34 cellular contexts compared by ENCODE assay signal in genomic region chr20:41696428-41696827, GRCh38.
A peak's percentile ranks its signal among the peaks of the same experiment; 100 is the strongest.
DNase-seq lines count a peak whose midpoint lies in the region; ATAC-seq and TF ChIP-seq lines count a peak whose summit lies in the region.
"Had no signal": no experiment of that assay in that cellular context is flagged by ENCODE, and none has a peak within 500 bp of the region (broad histone marks: within the 10 kb centered on the region; RNA-seq: fewer than 3 reads in every experiment).

No MANE protein-coding gene starts in this region.

- H3K27me3 ChIP-seq in mesenchymal stem cell (ENCODE audit: control insufficient read depth in 1 of 2, insufficient read depth in 1 of 2, low read length in 2 of 2) = peaks cover 0 to 9% of the 10 kb centered on the region in 2 experiments
- H3K27me3 ChIP-seq: pancreas, upper lobe of left lung had no signal

- TF ChIP-seq CTCF in cardiac fibroblast (IDR thresholded peaks at IDR 0.05; ENCODE audit: low read depth, low read length) = no peak
- TF ChIP-seq CTCF in mesothelial cell of epicardium (IDR thresholded peaks at IDR 0.05; ENCODE audit: unreplicated experiment) = no peak

- H3K79me1 ChIP-seq in mesenchymal stem cell (replicated peaks; ENCODE audit: low read length, poor library complexity, severe bottlenecking) = no peaks in the 10 kb centered on the region

- no peak overlapping the region for H2BK12ac ChIP-seq in mesenchymal stem cell (ENCODE audit: low read length in 2 of 2)

- no peak overlapping the region for H3K4ac ChIP-seq in mesenchymal stem cell (ENCODE audit: low read depth in 1 of 2, low read length in 2 of 2)

- H2AFZ ChIP-seq in mesenchymal stem cell (ENCODE audit: low read depth, low read length) = no peak overlapping the region
- H2AFZ ChIP-seq: PC-9 had no signal

- no peak overlapping the region for H3K4me2 ChIP-seq in mesenchymal stem cell (ENCODE audit: low read length, poor library complexity, severe bottlenecking)
- H3K4me2 ChIP-seq: PC-9 had no signal

- H3K27ac Mint-ChIP-seq in mesothelial cell of epicardium = no peak overlapping the region
- H3K27ac Mint-ChIP-seq: activated B cell treated with CpG ODN at 0.5 μM for 24 hours; activated naive CD8-positive, alpha-beta T cell; B cell; T-helper 2 cell treated with Interferon-gamma antibody and Interleukin-4, amounts not matched to agents 5 μg/mL and 100 μg/mL, for 36 hours had no signal

- H3K4me1 ChIP-seq in mesenchymal stem cell (ENCODE audit: control insufficient read depth, insufficient read depth, low read depth, low read length) = peaks cover 2% of the 10 kb centered on the region
- H3K4me1 ChIP-seq: pancreas had no signal

- H2AK5ac ChIP-seq in mesenchymal stem cell (ENCODE audit: low read length, severe bottlenecking) = no peak overlapping the region

- H3K9me3 Mint-ChIP-seq in mesothelial cell of epicardium = no peaks in the 10 kb centered on the region
- H3K9me3 Mint-ChIP-seq: activated B cell treated with CpG ODN at 0.5 μM for 24 hours; neural crest cell; T-helper 2 cell treated with Interferon-gamma antibody and Interleukin-4, amounts not matched to agents 5 μg/mL and 100 μg/mL, for 36 hours had no signal

- H3K4me3 ChIP-seq in cardiac fibroblast (replicated peaks in 1 of 2; ENCODE audit: low read depth in 2 of 2, low read length in 2 of 2) (no peak overlapping the region), mesenchymal stem cell (ENCODE audit: insufficient read depth in 1 of 2, low read depth in 1 of 2, low read length in 2 of 2) (peak overlapping the region in 1 of 2 experiments; percentile 5)
- H3K4me3 ChIP-seq: HAP-1, heart right ventricle, lower lobe of right lung, pancreas, PC-9, upper lobe of left lung had no signal

- H4K91ac ChIP-seq in mesenchymal stem cell (ENCODE audit: low read length) = no peak overlapping the region

- H2BK15ac ChIP-seq in mesenchymal stem cell (ENCODE audit: low read depth, poor library complexity, severe bottlenecking) = no peak overlapping the region

- no peak overlapping the region for H3K23ac ChIP-seq in mesenchymal stem cell (ENCODE audit: low read length in 2 of 2)

- H2BK120ac ChIP-seq in mesenchymal stem cell (ENCODE audit: low read depth, low read length) = no peak overlapping the region

- no peak overlapping the region for H3K4me3 Mint-ChIP-seq in mesothelial cell of epicardium
- H3K4me3 Mint-ChIP-seq: activated B cell treated with CpG ODN at 0.5 μM for 24 hours; activated naive CD8-positive, alpha-beta T cell; activated T-helper 17 cell treated with anti-CD3 and anti-CD28 coated beads, Interleukin-2, amount 50 U/mL, for 72 hours; B cell; neural crest cell; T-helper 2 cell treated with Interferon-gamma antibody and Interleukin-4, amounts not matched to agents 5 μg/mL and 100 μg/mL, for 36 hours had no signal

- H4K8ac ChIP-seq in mesenchymal stem cell (ENCODE audit: low read length) = no peak overlapping the region

- ATAC-seq in HG02798 (IDR thresholded peaks at IDR 0.05; ENCODE audit: poor library complexity, unreplicated experiment) = no peak
- ATAC-seq: activated T-helper 17 cell treated with anti-CD3 and anti-CD28 coated beads, Interleukin-2, amount 50 U/mL, for 72 hours; heart right ventricle; lower lobe of right lung; pancreas had no signal

- WGBS in mesenchymal stem cell = 87% methylated on average over 3 of the region's 3 CpGs

- H3K4me1 Mint-ChIP-seq in mesothelial cell of epicardium = peaks cover 8% of the 10 kb centered on the region

- H3K27ac ChIP-seq in mesenchymal stem cell (ENCODE audit: low read length, poor library complexity, severe bottlenecking) = no peak overlapping the region
- H3K27ac ChIP-seq: epithelial cell of prostate, heart right ventricle, lower lobe of right lung, pancreas, PC-9 had no signal

- H3K36me3 Mint-ChIP-seq in mesothelial cell of epicardium = no peaks in the 10 kb centered on the region
- H3K36me3 Mint-ChIP-seq: activated naive CD8-positive, alpha-beta T cell had no signal

- DNase-seq in CD1c-positive myeloid dendritic cell (ENCODE audit: extremely low spot score) = peak; percentile 38
- peak; percentile 22 for DNase-seq in MV-4-11 (lab: John Stamatoyannopoulos, UW)
- peak; percentile 8 to 23 for DNase-seq in cardiac fibroblast (ENCODE audit: low read depth in 2 of 2)
- peak; percentile 6 for DNase-seq in mesenchymal stem cell
- no peak for DNase-seq in mesothelial cell of epicardium (ENCODE audit: low spot score in 2 of 2, unreplicated experiment in 2 of 2)
- no peak for DNase-seq in activated naive CD4-positive, alpha-beta T cell treated with Interleukin-2 at 50 U/mL for 16 hours
- no peak for DNase-seq in cerebellar nuclear complex (lab: John Stamatoyannopoulos, UW)
- DNase-seq: activated B cell treated with CpG ODN at 0.5 μM for 24 hours; activated CD8-positive, alpha-beta memory T cell treated with anti-CD3 and anti-CD28 coated beads, Interleukin-2, amount 50 U/mL, for 48 hours; DMS53; foreskin melanocyte; GDM1; heart right ventricle; Karpas-422; lower lobe of right lung; NCI-H1092 treated with DMSO at 0.1 percent for 48 hours; NCI-H187 treated with DMSO at 0.1 percent for 48 hours; NCI-H526; NK-92 treated with Interleukin-12 subunit alpha and Interleukin-12 subunit beta, amount 100 ng/mL, for 24 hours; pancreas; PC-9; retina; Right ventricle myocardium superior; stimulated activated CD4-positive, alpha-beta T cell treated with anti-CD3 and anti-CD28 coated beads, Interleukin-12 subunit alpha, Interleukin-12 subunit beta, amount 100 ng/mL, for 4 hours; stimulated activated CD4-positive, alpha-beta T cell treated with anti-CD3 and anti-CD28 coated beads, Interleukin-4, amount 100 ng/mL, for 1 hour; upper lobe of left lung had no signal

- peaks cover 24% of the 10 kb centered on the region for H3K27me3 Mint-ChIP-seq in mesothelial cell of epicardium (ENCODE audit: low read depth)

- H3K9ac ChIP-seq in mesenchymal stem cell (ENCODE audit: low read length) = peak overlapping the region; percentile 28

- H2BK5ac ChIP-seq in mesenchymal stem cell (ENCODE audit: low read depth, low read length, poor library complexity, severe bottlenecking) = no peak overlapping the region

- no peaks in the 10 kb centered on the region for H3K9me3 ChIP-seq in mesenchymal stem cell (ENCODE audit: control insufficient read depth, low read length)
- H3K9me3 ChIP-seq: HAP-1, heart right ventricle, lower lobe of right lung, pancreas, upper lobe of left lung had no signal

- no peaks in the 10 kb centered on the region for H3K36me3 ChIP-seq in mesenchymal stem cell (ENCODE audit: control insufficient read depth in 1 of 2, insufficient read depth in 2 of 2, low read depth in 1 of 2, low read length in 2 of 2)
- H3K36me3 ChIP-seq: HAP-1, heart right ventricle, lower lobe of right lung, pancreas, upper lobe of left lung had no signal

- no peak overlapping the region for H3K14ac ChIP-seq in mesenchymal stem cell (ENCODE audit: low read length in 2 of 2)

- no peak overlapping the region for H3K18ac ChIP-seq in mesenchymal stem cell (ENCODE audit: low read depth in 1 of 2, low read length in 2 of 2)

Comparison
In these comparisons a context has a peak if more than half of its experiments do, and no peak if none do; other contexts are left out.
1. DNase-seq: peak in CD1c-positive myeloid dendritic cell (single experiment), MV-4-11 (single experiment), cardiac fibroblast (2 of 2) and mesenchymal stem cell (single experiment); none in mesothelial cell of epicardium (0 of 2), activated naive CD4-positive, alpha-beta T cell treated with Interleukin-2 at 50 U/mL for 16 hours (single experiment) and cerebellar nuclear complex (0 of 2).